ENCODE assay signal across 25 cellular contexts in the genomic region with DNA sequence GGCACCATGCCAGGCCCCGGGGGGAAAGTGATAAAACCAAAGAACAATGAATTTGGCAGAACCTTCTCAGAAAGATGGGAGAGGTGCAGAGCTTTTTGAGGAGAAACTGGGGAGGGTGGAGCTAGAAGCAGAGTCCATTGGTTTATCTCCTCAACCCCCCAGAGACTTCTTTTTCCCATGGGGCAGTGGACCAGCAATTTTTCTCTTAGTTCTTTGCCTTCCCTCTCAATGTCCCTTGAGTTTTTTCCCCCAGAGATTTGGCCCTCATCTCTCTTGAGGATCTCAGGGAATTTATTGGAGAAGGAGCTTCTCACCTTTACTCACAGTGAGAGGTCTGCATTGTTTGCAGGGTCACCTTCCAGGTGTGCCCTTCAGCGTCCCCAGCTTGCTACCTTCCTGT. TPM values are rescaled to one million over a fixed set of nuclear protein-coding genes. Genes with fewer than 3 reads are reported as not detected.
"Had no signal": no experiment of that assay in that cellular context is flagged by ENCODE, and none has a peak within 500 bp of the region (broad histone marks: within the 10 kb centered on the region; RNA-seq: fewer than 3 reads in every experiment).

No MANE protein-coding gene starts in this region.

- H3K27ac ChIP-seq: SJSA1, SK-N-MC had no signal

- H3K36me3 ChIP-seq: MG63 had no signal

- H3K4me3 ChIP-seq: MG63, SJSA1, SK-N-MC had no signal

- FAIRE-seq: HepG2, RCC 7860 had no signal

- DNase-seq: IMR-90, Karpas-422, KG1, MG63, NCI-H1092, NCI-H1105 treated with DMSO at 0.1 percent for 48 hours, NCI-H1417 treated with DMSO at 0.1 percent for 48 hours, NCI-H1694, NCI-H187 treated with DMSO at 0.1 percent for 48 hours, NCI-H2029 treated with DMSO at 0.1 percent for 48 hours, NCI-H2107, NCI-H2171 treated with DMSO at 0.1 percent for 48 hours, NCI-H345, NCI-H446 treated with DMSO at 0.1 percent for 48 hours, NCI-H510A treated with DMSO at 0.1 percent for 48 hours, NCI-H526, NCI-H82, Right ventricle myocardium superior, RPMI8226, SIG-M5 had no signal

- H3K27me3 ChIP-seq: MG63 had no signal

- ATAC-seq: HepG2 had no signal

RNA-seq across cellular contexts. Expression of gene ETV3L, which starts 48.8 kb away (rescaled TPM):
- total RNA-seq: HepG2, HT1080, IMR-90, Right ventricle myocardium superior, SJSA1 had no signal
- polyA plus RNA-seq: HepG2, IMR-90 had no signal
